In genomic region chr5:154857534-154858250, GRCh38 we compare ENCODE assay signal across 8 cellular contexts. TPM values are rescaled to one million over a fixed set of nuclear protein-coding genes. Genes with fewer than 3 reads are reported as not detected.
DNase-seq lines count a peak whose midpoint lies in the region; ATAC-seq and TF ChIP-seq lines count a peak whose summit lies in the region.

No MANE protein-coding gene starts in this region.

- no peaks in the 10 kb centered on the region for H3K27me3 Mint-ChIP-seq in activated T-helper 1 cell treated with anti-CD3 and anti-CD28 coated beads, Interleukin-12 subunit alpha, Interleukin-12 subunit beta, Interleukin-2, Interleukin-4 antibody, amounts not matched to agents 30 ng/mL and 10 ng/mL and 1 ng/mL, durations not matched to agents 14 hours and 24 hours and 36 hours (ENCODE audit: insufficient read depth)
- no peaks in the 10 kb centered on the region for H3K27me3 Mint-ChIP-seq in naive thymus-derived CD4-positive, alpha-beta T cell
- no peaks in the 10 kb centered on the region for H3K27me3 Mint-ChIP-seq in stimulated activated memory B cell treated with anti-CD40 and anti-IgM and Interleukin-4, amounts not matched to agents 10 μg/mL and 1 μg/mL and 100 μg/mL, for 72 hours

- peak; percentile 95 for DNase-seq in DMS53 treated with DMSO at 0.1 percent for 48 hours (lab: John Stamatoyannopoulos, UW; ENCODE audit: unreplicated experiment)
- DNase-seq in Jurkat, Clone E6-1 (ENCODE audit: low read depth, low spot score), result peak; percentile 92
- DNase-seq in Peyer's patch, result peak; percentile 94 to 96 (median 95)
- DNase-seq in activated T-helper 1 cell treated with anti-CD3 and anti-CD28 coated beads, Interleukin-12 subunit alpha, Interleukin-12 subunit beta, Interleukin-2, Interleukin-4 antibody, amounts not matched to agents 30 ng/mL and 10 ng/mL and 1 ng/mL, durations not matched to agents 14 hours and 24 hours and 36 hours (ENCODE audit: low spot score), result peak; percentile 81
- peak; percentile 98 for DNase-seq in fibroblast of gingiva (ENCODE audit: low read depth)
- DNase-seq in naive thymus-derived CD4-positive, alpha-beta T cell, result peak; percentile 73 to 94 (median 88)

- intact Hi-C loops in activated T-helper 1 cell treated with anti-CD3 and anti-CD28 coated beads, Interleukin-12 subunit alpha, Interleukin-12 subunit beta, Interleukin-2, Interleukin-4 antibody, amounts not matched to agents 30 ng/mL and 10 ng/mL and 1 ng/mL, durations not matched to agents 14 hours and 24 hours and 36 hours (cut with micrococcal nuclease), result loop anchor here (1.0 to 5.0 kb wide), 7 partner anchors 45 to 819 kb away; partner anchors contain the start of genes FAM114A2, LARP1, MFAP3 and MRPL22
- intact Hi-C loops in naive thymus-derived CD4-positive, alpha-beta T cell (cut with micrococcal nuclease), result loop anchor here (1.0 to 10.0 kb wide), 12 partner anchors 27 to 819 kb away; partner anchors contain the start of genes FAM114A2 (in 2 of the 2), GALNT10 (in 2 of the 2), LARP1 (in 2 of the 2) and MFAP3 (in 2 of the 2)

- H3K9me3 Mint-ChIP-seq in activated T-helper 1 cell treated with anti-CD3 and anti-CD28 coated beads, Interleukin-12 subunit alpha, Interleukin-12 subunit beta, Interleukin-2, Interleukin-4 antibody, amounts not matched to agents 30 ng/mL and 10 ng/mL and 1 ng/mL, durations not matched to agents 14 hours and 24 hours and 36 hours, result no peaks in the 10 kb centered on the region
- H3K9me3 Mint-ChIP-seq in naive thymus-derived CD4-positive, alpha-beta T cell, result peaks cover 0 to 2% (median 0%) of the 10 kb centered on the region in 11 donors
- no peaks in the 10 kb centered on the region for H3K9me3 Mint-ChIP-seq in stimulated activated memory B cell treated with anti-CD40 and anti-IgM and Interleukin-4, amounts not matched to agents 10 μg/mL and 1 μg/mL and 100 μg/mL, for 72 hours

- TF ChIP-seq CTCF in Peyer's patch (IDR thresholded peaks at IDR 0.05), result peak in 1 of 6 experiments; percentile 10

- no peaks in the 10 kb centered on the region for H3K36me3 ChIP-seq in Peyer's patch
- peaks cover 0 to 4% (median 0%) of the 10 kb centered on the region in 3 experiments for H3K36me3 ChIP-seq in naive thymus-derived CD4-positive, alpha-beta T cell (ENCODE audit: control insufficient read depth in 2 of 3, insufficient read depth in 3 of 3, low read length in 3 of 3)

- H3K36me3 Mint-ChIP-seq in activated T-helper 1 cell treated with anti-CD3 and anti-CD28 coated beads, Interleukin-12 subunit alpha, Interleukin-12 subunit beta, Interleukin-2, Interleukin-4 antibody, amounts not matched to agents 30 ng/mL and 10 ng/mL and 1 ng/mL, durations not matched to agents 14 hours and 24 hours and 36 hours (ENCODE audit: low read depth), result peaks cover 16% of the 10 kb centered on the region
- peaks cover 0 to 17% (median 7%) of the 10 kb centered on the region in 5 donors for H3K36me3 Mint-ChIP-seq in naive thymus-derived CD4-positive, alpha-beta T cell
- H3K36me3 Mint-ChIP-seq in stimulated activated memory B cell treated with anti-CD40 and anti-IgM and Interleukin-4, amounts not matched to agents 10 μg/mL and 1 μg/mL and 100 μg/mL, for 72 hours, result peaks cover 5% of the 10 kb centered on the region

- H3K27me3 ChIP-seq in Peyer's patch, result no peaks in the 10 kb centered on the region
- no peaks in the 10 kb centered on the region for H3K27me3 ChIP-seq in naive thymus-derived CD4-positive, alpha-beta T cell (ENCODE audit: control insufficient read depth in 2 of 2, insufficient read depth in 2 of 2, low read length in 2 of 2)

- peak; percentile 69 for ATAC-seq in GM21717 (IDR thresholded peaks at IDR 0.05; ENCODE audit: unreplicated experiment)
- ATAC-seq in naive thymus-derived CD4-positive, alpha-beta T cell, result peak; percentile 71
- ATAC-seq in stimulated activated memory B cell treated with anti-CD40 and anti-IgM and Interleukin-4, amounts not matched to agents 10 μg/mL and 1 μg/mL and 100 μg/mL, for 72 hours, result peak; percentile 84

- peaks cover 41% of the 10 kb centered on the region for H3K4me1 Mint-ChIP-seq in activated T-helper 1 cell treated with anti-CD3 and anti-CD28 coated beads, Interleukin-12 subunit alpha, Interleukin-12 subunit beta, Interleukin-2, Interleukin-4 antibody, amounts not matched to agents 30 ng/mL and 10 ng/mL and 1 ng/mL, durations not matched to agents 14 hours and 24 hours and 36 hours (ENCODE audit: low read depth)
- peaks cover 33 to 40% (median 38%) of the 10 kb centered on the region in 7 donors for H3K4me1 Mint-ChIP-seq in naive thymus-derived CD4-positive, alpha-beta T cell
- H3K4me1 Mint-ChIP-seq in stimulated activated memory B cell treated with anti-CD40 and anti-IgM and Interleukin-4, amounts not matched to agents 10 μg/mL and 1 μg/mL and 100 μg/mL, for 72 hours, result peaks cover 44% of the 10 kb centered on the region

- peaks cover 0 to 35% (median 15%) of the 10 kb centered on the region in 4 donors for H3K4me1 ChIP-seq in Peyer's patch
- H3K4me1 ChIP-seq in naive thymus-derived CD4-positive, alpha-beta T cell (ENCODE audit: control insufficient read depth in 2 of 2, insufficient read depth in 2 of 2, low read length in 2 of 2), result peaks cover 25 to 30% of the 10 kb centered on the region in 2 donors

- H3K27ac Mint-ChIP-seq in activated T-helper 1 cell treated with anti-CD3 and anti-CD28 coated beads, Interleukin-12 subunit alpha, Interleukin-12 subunit beta, Interleukin-2, Interleukin-4 antibody, amounts not matched to agents 30 ng/mL and 10 ng/mL and 1 ng/mL, durations not matched to agents 14 hours and 24 hours and 36 hours, result peak overlapping the region; percentile 100
- peak overlapping the region; percentile 95 to 100 (median 98) for H3K27ac Mint-ChIP-seq in naive thymus-derived CD4-positive, alpha-beta T cell
- peak overlapping the region; percentile 93 for H3K27ac Mint-ChIP-seq in stimulated activated memory B cell treated with anti-CD40 and anti-IgM and Interleukin-4, amounts not matched to agents 10 μg/mL and 1 μg/mL and 100 μg/mL, for 72 hours

- POLR2A ChIA-PET in naive thymus-derived CD4-positive, alpha-beta T cell (lab: Charles Lee), result interaction anchor here (0.6 to 2.9 kb wide), 16 partner anchors 8 to 210 kb away, joined by 3 to 25 read pairs (median 4); no protein-coding TSS in a partner anchor

- H3K4me3 ChIP-seq in Jurkat, Clone E6-1 (ENCODE audit: low read length), result peak overlapping the region; percentile 96
- peak overlapping the region; percentile 73 to 93 (median 85) for H3K4me3 ChIP-seq in Peyer's patch
- H3K4me3 ChIP-seq in naive thymus-derived CD4-positive, alpha-beta T cell (ENCODE audit: low read length), result peak overlapping the region; percentile 74

- peak in 1 of 2 donors; percentile 47 for TF ChIP-seq POLR2A in Peyer's patch (IDR thresholded peaks at IDR 0.05)

- H3K9me3 ChIP-seq in Peyer's patch, result no peaks in the 10 kb centered on the region
- H3K9me3 ChIP-seq in naive thymus-derived CD4-positive, alpha-beta T cell (ENCODE audit: control insufficient read depth in 2 of 3, low read length in 3 of 3), result no peaks in the 10 kb centered on the region

- CTCF ChIA-PET in naive thymus-derived CD4-positive, alpha-beta T cell (lab: Charles Lee), result interaction anchor here (0.6 kb wide), 1 partner anchor 79 kb away, joined by 3 read pairs; no protein-coding TSS in a partner anchor

- peak overlapping the region; percentile 99 for H3K4me3 Mint-ChIP-seq in activated T-helper 1 cell treated with anti-CD3 and anti-CD28 coated beads, Interleukin-12 subunit alpha, Interleukin-12 subunit beta, Interleukin-2, Interleukin-4 antibody, amounts not matched to agents 30 ng/mL and 10 ng/mL and 1 ng/mL, durations not matched to agents 14 hours and 24 hours and 36 hours
- peak overlapping the region; percentile 85 to 98 (median 95) for H3K4me3 Mint-ChIP-seq in naive thymus-derived CD4-positive, alpha-beta T cell
- H3K4me3 Mint-ChIP-seq in stimulated activated memory B cell treated with anti-CD40 and anti-IgM and Interleukin-4, amounts not matched to agents 10 μg/mL and 1 μg/mL and 100 μg/mL, for 72 hours, result peak overlapping the region; percentile 92

- H3K27ac ChIP-seq in Peyer's patch, result peak overlapping the region; percentile 97 to 98 (median 98)
- H3K27ac ChIP-seq in naive thymus-derived CD4-positive, alpha-beta T cell (ENCODE audit: low read depth, low read length), result peak overlapping the region; percentile 97

RNA-seq across cellular contexts. Expression of gene CNOT8, which starts 0.7 kb away (rescaled TPM):
- 82.1 TPM for polyA plus RNA-seq in Jurkat, Clone E6-1 (2012; ENCODE audit: insufficient read depth, insufficient read length)
- total RNA-seq in Peyer's patch, result 10 to 100 TPM; 36.9 to 88.3 (median 56.8) TPM
- total RNA-seq in activated T-helper 1 cell treated with anti-CD3 and anti-CD28 coated beads, Interleukin-12 subunit alpha, Interleukin-12 subunit beta, Interleukin-2, Interleukin-4 antibody, amounts not matched to agents 30 ng/mL and 10 ng/mL and 1 ng/mL, durations not matched to agents 14 hours and 24 hours and 36 hours, result 55.7 and 60.7 TPM in 2 replicates
- total RNA-seq in naive thymus-derived CD4-positive, alpha-beta T cell, result 100 to 1,000 TPM in 3 of 5 experiments, 10 to 100 TPM in 2; 79.8 to 105 (median 101) TPM
- 100 to 1,000 TPM; 182 to 198 TPM for polyA plus RNA-seq in naive thymus-derived CD4-positive, alpha-beta T cell

RNA-seq across cellular contexts. Expression of gene FAXDC2, which starts 7.3 kb away (rescaled TPM):
- polyA plus RNA-seq in Jurkat, Clone E6-1 (2012; ENCODE audit: insufficient read depth, insufficient read length), result not detected
- 10 to 100 TPM; 16.5 to 64.2 (median 42.3) TPM for total RNA-seq in Peyer's patch
- total RNA-seq in activated T-helper 1 cell treated with anti-CD3 and anti-CD28 coated beads, Interleukin-12 subunit alpha, Interleukin-12 subunit beta, Interleukin-2, Interleukin-4 antibody, amounts not matched to agents 30 ng/mL and 10 ng/mL and 1 ng/mL, durations not matched to agents 14 hours and 24 hours and 36 hours, result not detected in 2 replicates
- total RNA-seq in naive thymus-derived CD4-positive, alpha-beta T cell, result 1 to 10 TPM in 1 of 5 experiments, under 1 TPM in 1, not detected in 3; 0.49 to 1.9 TPM
- polyA plus RNA-seq in naive thymus-derived CD4-positive, alpha-beta T cell, result under 1 TPM; 0.30 to 0.32 TPM

Comparison
In these comparisons a context has a peak if more than half of its experiments do, and no peak if none do; other contexts are left out.
1. Peak in every context shown above with its lines: DNase-seq, ATAC-seq, H3K4me3 ChIP-seq and H3K27ac ChIP-seq.
2. RNA of gene FAXDC2, which starts 7.3 kb away (total RNA-seq): 16.5 to 64.2 TPM in Peyer's patch; 0.49 to 1.9 TPM in naive thymus-derived CD4-positive, alpha-beta T cell and not detected in activated T-helper 1 cell treated with anti-CD3 and anti-CD28 coated beads, Interleukin-12 subunit alpha, Interleukin-12 subunit beta, Interleukin-2, Interleukin-4 antibody, amounts not matched to agents 30 ng/mL and 10 ng/mL and 1 ng/mL, durations not matched to agents 14 hours and 24 hours and 36 hours; every median in the first group is over 4 times any median in the second.